ENCODE assay signal across 16 cellular contexts in the genomic region with DNA sequence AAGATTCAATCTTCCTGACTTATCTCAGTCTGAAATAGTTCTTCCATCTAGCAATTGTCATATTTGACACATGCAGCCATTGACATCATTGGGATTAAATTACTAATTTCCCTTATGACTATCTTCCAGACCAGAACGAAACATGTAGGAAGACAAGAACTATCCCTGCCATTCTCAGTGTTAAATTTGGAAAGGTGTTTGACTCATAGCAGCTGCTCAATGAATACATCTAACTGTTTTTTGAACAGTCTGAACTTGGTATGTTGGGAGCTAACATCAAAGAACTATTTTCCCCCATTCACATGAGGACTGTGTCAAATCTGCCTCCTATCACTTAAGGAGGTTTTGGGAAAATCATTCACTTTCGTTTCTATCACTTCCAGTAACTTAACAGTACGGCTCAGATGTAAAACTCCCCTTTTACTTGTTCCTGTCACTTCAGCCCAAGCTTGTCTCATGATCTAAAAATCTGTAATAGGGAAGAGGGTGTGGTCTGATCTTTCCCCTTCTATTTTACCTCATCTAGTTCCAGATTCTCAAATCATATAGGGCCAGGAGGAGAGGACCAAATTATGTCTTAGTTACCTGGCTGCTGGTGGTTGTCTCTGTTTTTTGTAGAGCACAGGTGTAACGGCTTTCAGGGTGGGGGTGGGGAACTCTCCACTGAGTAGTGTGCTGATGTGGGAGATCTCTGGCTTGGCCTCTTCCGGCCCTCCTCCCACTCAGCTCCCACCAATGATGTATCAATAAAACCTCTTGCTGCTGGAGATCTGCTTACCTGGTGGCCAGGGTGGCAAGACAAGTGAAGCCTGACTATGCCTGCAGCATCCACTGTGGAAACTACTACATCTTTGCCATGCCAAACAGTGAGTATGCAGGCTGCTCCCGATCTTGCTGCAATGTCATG. TPM values are rescaled to one million over a fixed set of nuclear protein-coding genes. Genes with fewer than 3 reads are reported as not detected.
A peak's percentile ranks its signal among the peaks of the same experiment; 100 is the strongest.
DNase-seq lines count a peak whose midpoint lies in the region; ATAC-seq and TF ChIP-seq lines count a peak whose summit lies in the region.
"Had no signal": no experiment of that assay in that cellular context is flagged by ENCODE, and none has a peak within 500 bp of the region (broad histone marks: within the 10 kb centered on the region; RNA-seq: fewer than 3 reads in every experiment).

No MANE protein-coding gene starts in this region.

- intact Hi-C loops in upper lobe of right lung (cut with DNase I), result no loop called here

- H4K20me1 ChIP-seq in OCI-LY3 (ENCODE audit: insufficient read depth, low read length), result no peaks in the 10 kb centered on the region

- peak; percentile 17 for DNase-seq in stimulated activated CD4-positive, alpha-beta T cell treated with anti-CD3 and anti-CD28 coated beads, Interleukin-4, amount 100 ng/mL, for 1 hour
- DNase-seq in stimulated activated CD4-positive, alpha-beta T cell treated with anti-CD3 and anti-CD28 coated beads, Interleukin-4, amount 100 ng/mL, for 24 hours, result no peak
- no peak for DNase-seq in effector memory CD8-positive, alpha-beta T cell
- DNase-seq in upper lobe of right lung, result no peak
- no peak for DNase-seq in middle frontal gyrus (ENCODE audit: extremely low spot score, low spot score)
- DNase-seq in NCI-H1092 treated with DMSO at 0.1 percent for 48 hours (lab: John Stamatoyannopoulos, UW), result no peak
- DNase-seq: C1 segment of cervical spinal cord, foreskin keratinocyte, HFFc6, kidney, NCI-H510A treated with DMSO at 0.1 percent for 48 hours, SHP77 treated with DMSO at 0.1 percent for 48 hours had no signal

- ATAC-seq in effector memory CD8-positive, alpha-beta T cell (replicated peaks), result peak; percentile 45
- ATAC-seq in upper lobe of right lung (peak; percentile 59), HG02642 (IDR thresholded peaks at IDR 0.05; ENCODE audit: poor library complexity, unreplicated experiment) (no peak)
- ATAC-seq: foreskin keratinocyte had no signal

- peaks cover 5% of the 10 kb centered on the region for H3K36me3 ChIP-seq in OCI-LY3 (replicated peaks; ENCODE audit: low read depth, low read length)
- H3K36me3 ChIP-seq in upper lobe of right lung, result no peaks in the 10 kb centered on the region

- H3K27ac ChIP-seq in OCI-LY3 (ENCODE audit: low read length) (peak overlapping the region; percentile 12; the same call in 1 of the 2 replicates), upper lobe of right lung (no peak overlapping the region)
- H3K27ac ChIP-seq: foreskin keratinocyte had no signal

- H3K36me3 Mint-ChIP-seq in effector memory CD8-positive, alpha-beta T cell (ENCODE audit: insufficient read depth), result peaks cover 19% of the 10 kb centered on the region

- H3K9me3 ChIP-seq in OCI-LY3 (ENCODE audit: insufficient read depth, low read length) (peaks cover 9% of the 10 kb centered on the region), upper lobe of right lung (no peaks in the 10 kb centered on the region)

- no peak overlapping the region for H3K27ac Mint-ChIP-seq in effector memory CD8-positive, alpha-beta T cell
- H3K27ac Mint-ChIP-seq: HFFc6 had no signal

- 0 out of 2 replicates have a peak overlapping the region, but pooled peaks have one; percentile 5 for H3K9ac ChIP-seq in OCI-LY3 (ENCODE audit: low read length)

- H3K4me3 Mint-ChIP-seq in effector memory CD8-positive, alpha-beta T cell, result no peak overlapping the region
- H3K4me3 Mint-ChIP-seq: HFFc6 had no signal

- H3K79me2 ChIP-seq in OCI-LY3 (ENCODE audit: low read length), result no peaks in the 10 kb centered on the region

- no peaks in the 10 kb centered on the region for H3K27me3 ChIP-seq in OCI-LY3 (ENCODE audit: low read depth, low read length)
- H3K27me3 ChIP-seq in upper lobe of right lung, result no peaks in the 10 kb centered on the region
- H3K27me3 ChIP-seq: foreskin keratinocyte had no signal

- no peaks in the 10 kb centered on the region for H3K9me3 Mint-ChIP-seq in effector memory CD8-positive, alpha-beta T cell
- H3K9me3 Mint-ChIP-seq: HFFc6 had no signal

- peaks cover 40% of the 10 kb centered on the region for H3K4me1 ChIP-seq in OCI-LY3 (ENCODE audit: low read length)
- H3K4me1 ChIP-seq in upper lobe of right lung, result peaks cover 3% of the 10 kb centered on the region
- H3K4me1 ChIP-seq: foreskin keratinocyte had no signal

- H3K4me3 ChIP-seq in OCI-LY3 (ENCODE audit: low read length) (peak overlapping the region; percentile 4; the same call in 1 of the 2 replicates), upper lobe of right lung (no peak overlapping the region)

- H3K4me1 Mint-ChIP-seq in effector memory CD8-positive, alpha-beta T cell (ENCODE audit: low read depth in 2 of 2), result peaks cover 14 to 22% of the 10 kb centered on the region in 2 donors

- H3K4me2 ChIP-seq in OCI-LY3 (ENCODE audit: low read length), result peak overlapping the region; percentile 49

- peak overlapping the region; percentile 39 for H2AFZ ChIP-seq in OCI-LY3 (ENCODE audit: low read depth, low read length)

- no peaks in the 10 kb centered on the region for H3K27me3 Mint-ChIP-seq in effector memory CD8-positive, alpha-beta T cell

- no peak for TF ChIP-seq CTCF in OCI-LY3 (IDR thresholded peaks at IDR 0.05; ENCODE audit: low read depth, low read length)
- no peak for TF ChIP-seq CTCF in upper lobe of right lung (IDR thresholded peaks at IDR 0.05)

RNA-seq across cellular contexts. Expression of gene SLAMF1, which starts 26.2 kb away (rescaled TPM):
- total RNA-seq in upper lobe of right lung, result 1.6 TPM
- total RNA-seq: foreskin keratinocyte, HFFc6, M059J had no signal

RNA-seq across cellular contexts. Expression of gene CD48, which starts 38.6 kb away (rescaled TPM):
- total RNA-seq in upper lobe of right lung, result 21.5 TPM
- total RNA-seq: dermis microvascular lymphatic vessel endothelial cell, foreskin keratinocyte, HFFc6 had no signal
